In the genomic region with DNA sequence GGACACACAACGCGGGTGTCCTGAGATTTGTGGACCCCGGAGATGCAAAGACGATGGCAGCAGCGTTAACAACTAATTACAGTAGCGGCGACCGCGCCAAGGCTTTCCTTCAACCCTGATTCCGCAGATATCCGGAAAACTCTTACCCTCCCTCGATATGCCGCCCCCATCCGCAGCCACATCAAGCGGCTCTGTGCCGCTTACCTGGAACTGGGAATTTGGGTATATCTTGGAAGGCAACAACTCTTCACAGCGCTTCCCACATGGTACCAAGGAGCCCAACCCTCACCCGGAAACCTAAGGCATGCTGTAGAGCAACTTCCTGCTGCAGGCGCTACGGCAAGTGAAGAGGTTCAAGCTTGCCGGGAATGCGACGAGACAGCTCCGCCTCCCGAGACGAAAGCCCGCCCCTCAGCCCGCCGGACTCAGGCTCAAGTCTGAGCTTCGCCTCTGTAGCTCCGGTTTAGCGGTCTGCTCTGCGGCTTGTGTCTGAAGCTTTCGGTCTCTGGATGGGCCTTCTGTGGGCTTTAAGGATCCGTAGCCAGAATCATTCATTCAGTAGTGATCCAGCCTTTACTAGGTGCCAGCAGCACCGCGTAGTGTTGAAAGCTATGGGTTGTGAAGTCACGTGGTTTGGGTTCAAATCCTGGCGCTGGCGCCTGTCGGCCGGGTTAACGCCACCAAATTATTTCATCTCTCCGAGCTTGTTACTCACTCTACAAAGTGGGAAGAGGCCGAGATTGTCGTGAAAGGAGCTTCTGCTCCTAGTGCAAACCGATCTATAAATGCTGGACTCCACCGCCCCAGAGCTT, we compare ENCODE assay signal across 8 cellular contexts. TPM values are rescaled to one million over a fixed set of nuclear protein-coding genes. Genes with fewer than 3 reads are reported as not detected.
A peak's percentile ranks its signal among the peaks of the same experiment; 100 is the strongest.
DNase-seq lines count a peak whose midpoint lies in the region; ATAC-seq lines count a peak whose summit lies in the region.

Gene HEATR1 (minus strand): TSS at position 299 of the 812 bp plus-strand sequence. CDS start 421 bp downstream, outside the sequence.

- H3K36me3 Mint-ChIP-seq in activated CD4-positive, alpha-beta T cell treated with anti-CD3 and anti-CD28 coated beads for 36 hours (ENCODE audit: low read depth), result peaks cover 35% of the 10 kb centered on the region

- H3K9me3 Mint-ChIP-seq in activated CD4-positive, alpha-beta T cell treated with anti-CD3 and anti-CD28 coated beads for 36 hours (ENCODE audit: low read depth), result no peaks in the 10 kb centered on the region

- CTCF ChIA-PET in activated CD4-positive, alpha-beta T cell treated with anti-CD3 and anti-CD28 coated beads for 36 hours (lab: Charles Lee), result interaction anchor here (0.5 to 1.4 kb wide), 10 partner anchors 9 to 958 kb away, joined by 3 to 7 read pairs (median 3); partner anchors contain the start of gene MTR

- ATAC-seq in HG03442 (IDR thresholded peaks at IDR 0.05; ENCODE audit: unreplicated experiment), result peak; percentile 97
- peak; percentile 94 for ATAC-seq in activated CD4-positive, alpha-beta T cell treated with anti-CD3 and anti-CD28 coated beads for 36 hours

- peak within 1 kb of the TSS; percentile 94 for H3K27ac Mint-ChIP-seq in activated CD4-positive, alpha-beta T cell treated with anti-CD3 and anti-CD28 coated beads for 36 hours

- peaks cover 7% of the 10 kb centered on the region for H3K27me3 Mint-ChIP-seq in activated CD4-positive, alpha-beta T cell treated with anti-CD3 and anti-CD28 coated beads for 36 hours

- DNase-seq in Ammon's horn (ENCODE audit: low spot score) (peak; percentile 97), GM19238 (ENCODE audit: insufficient read length, low spot score) (peak; percentile 64), NCI-H524 (lab: John Stamatoyannopoulos, UW) (peak; percentile 78 to 91), kidney glomerular epithelial cell (lab: John Stamatoyannopoulos, UW) (peak; percentile 91)
- peak; percentile 94 for DNase-seq in activated CD4-positive, alpha-beta T cell treated with anti-CD3 and anti-CD28 coated beads for 36 hours
- peak; percentile 52 to 78 for DNase-seq in stimulated activated CD4-positive, alpha-beta T cell treated with anti-CD3 and anti-CD28 coated beads, Interleukin-1b, Interleukin-23, amount 100 ng/mL, for 1 hour (ENCODE audit: low read depth in 2 of 2)

- H3K4me3 Mint-ChIP-seq in activated CD4-positive, alpha-beta T cell treated with anti-CD3 and anti-CD28 coated beads for 36 hours, result peak within 1 kb of the TSS; percentile 98

- intact Hi-C loops in activated CD4-positive, alpha-beta T cell treated with anti-CD3 and anti-CD28 coated beads for 36 hours (cut with DNase I, micrococcal nuclease), result loop anchor here (1.0 to 5.0 kb wide), 9 partner anchors 80 to 958 kb away; partner anchors contain the start of genes MTR (in 2 of the 2), ACTN2 (in 1 of the 2) and GPR137B (in 1 of the 2)

- POLR2A ChIA-PET in activated CD4-positive, alpha-beta T cell treated with anti-CD3 and anti-CD28 coated beads for 36 hours (lab: Charles Lee), result interaction anchor here (0.6 to 1.1 kb wide), 2 partner anchors 50 to 191 kb away, joined by 3 to 11 read pairs; partner anchors contain the start of gene MTR

- peak within 1 kb of the TSS; percentile 69 for H3K27ac ChIP-seq in cingulate gyrus (ENCODE audit: low read depth, low read length)

- peaks cover 21% of the 10 kb centered on the region for H3K4me1 Mint-ChIP-seq in activated CD4-positive, alpha-beta T cell treated with anti-CD3 and anti-CD28 coated beads for 36 hours

RNA-seq across cellular contexts. Expression of gene HEATR1, which starts in this region (rescaled TPM):
- total RNA-seq in activated CD4-positive, alpha-beta T cell treated with anti-CD3 and anti-CD28 coated beads for 36 hours, result 10 to 100 TPM; 82.4 to 89.1 TPM

Comparison
In these comparisons a context has a peak if more than half of its experiments do, and no peak if none do; other contexts are left out.
1. Peak in every context shown above with its lines: DNase-seq, ATAC-seq and H3K27ac ChIP-seq.